ENCODE assay signal across 8 cellular contexts in the genomic region with DNA sequence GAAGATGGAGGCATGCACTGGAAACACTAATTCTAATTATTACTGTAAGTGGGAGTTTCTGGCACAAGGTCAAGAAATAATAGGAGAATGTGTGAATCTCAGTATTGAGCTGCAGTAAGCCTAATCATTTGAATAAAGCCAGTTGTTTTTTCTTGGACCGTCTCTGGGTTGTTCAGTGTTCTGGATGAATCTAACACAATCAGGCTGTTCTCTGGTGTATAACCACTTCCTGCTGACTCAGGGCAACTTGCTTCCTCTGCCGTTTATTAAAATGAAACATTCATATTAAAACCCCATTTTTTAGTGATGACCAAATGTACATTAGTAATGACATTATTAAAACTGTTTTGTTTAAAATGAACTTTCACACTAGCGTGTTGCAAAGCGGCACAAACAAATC.
DNase-seq lines count a peak whose midpoint lies in the region; ATAC-seq and TF ChIP-seq lines count a peak whose summit lies in the region.

No MANE protein-coding gene starts in this region.

- intact Hi-C loops in activated naive CD4-positive, alpha-beta T cell treated with anti-CD3 and anti-CD28 coated beads for 36 hours (cut with micrococcal nuclease), result no loop called here
- intact Hi-C loops in natural killer cell (cut with micrococcal nuclease), result no loop called here

- CTCF ChIA-PET in activated naive CD4-positive, alpha-beta T cell treated with anti-CD3 and anti-CD28 coated beads, Interleukin-2, amount 10 ng/mL, durations not matched to agents 7 days and 5 days (lab: Charles Lee), result no interaction called here
- CTCF ChIA-PET in activated naive CD4-positive, alpha-beta T cell treated with anti-CD3 and anti-CD28 coated beads for 36 hours (lab: Charles Lee), result no interaction called here

- H3K9me3 Mint-ChIP-seq in activated naive CD4-positive, alpha-beta T cell treated with anti-CD3 and anti-CD28 coated beads, Interleukin-2, amount 10 ng/mL, durations not matched to agents 7 days and 5 days, result no peaks in the 10 kb centered on the region
- no peaks in the 10 kb centered on the region for H3K9me3 Mint-ChIP-seq in activated naive CD4-positive, alpha-beta T cell treated with anti-CD3 and anti-CD28 coated beads for 36 hours
- peaks cover 0 to 2% of the 10 kb centered on the region in 2 donors for H3K9me3 Mint-ChIP-seq in natural killer cell

- H3K4me3 Mint-ChIP-seq in activated naive CD4-positive, alpha-beta T cell treated with anti-CD3 and anti-CD28 coated beads, Interleukin-2, amount 10 ng/mL, durations not matched to agents 7 days and 5 days, result no peak overlapping the region
- no peak overlapping the region for H3K4me3 Mint-ChIP-seq in activated naive CD4-positive, alpha-beta T cell treated with anti-CD3 and anti-CD28 coated beads for 36 hours
- peak overlapping the region; percentile 86 for H3K4me3 Mint-ChIP-seq in natural killer cell

- no peaks in the 10 kb centered on the region for H3K36me3 Mint-ChIP-seq in activated naive CD4-positive, alpha-beta T cell treated with anti-CD3 and anti-CD28 coated beads, Interleukin-2, amount 10 ng/mL, durations not matched to agents 7 days and 5 days
- H3K36me3 Mint-ChIP-seq in activated naive CD4-positive, alpha-beta T cell treated with anti-CD3 and anti-CD28 coated beads for 36 hours (ENCODE audit: low read depth), result no peaks in the 10 kb centered on the region
- peaks cover 6% of the 10 kb centered on the region for H3K36me3 Mint-ChIP-seq in natural killer cell

- peak overlapping the region; percentile 61 for H3K27ac Mint-ChIP-seq in activated naive CD4-positive, alpha-beta T cell treated with anti-CD3 and anti-CD28 coated beads, Interleukin-2, amount 10 ng/mL, durations not matched to agents 7 days and 5 days
- H3K27ac Mint-ChIP-seq in activated naive CD4-positive, alpha-beta T cell treated with anti-CD3 and anti-CD28 coated beads for 36 hours, result no peak overlapping the region
- H3K27ac Mint-ChIP-seq in natural killer cell, result peak overlapping the region; percentile 91 to 92

- peak; percentile 21 for DNase-seq in activated naive CD4-positive, alpha-beta T cell treated with anti-CD3 and anti-CD28 coated beads, Interleukin-2, amount 10 ng/mL, durations not matched to agents 7 days and 5 days
- no peak for DNase-seq in activated naive CD4-positive, alpha-beta T cell treated with anti-CD3 and anti-CD28 coated beads for 36 hours
- DNase-seq in astrocyte of the cerebellum (ENCODE audit: low read depth), result peak; percentile 80
- DNase-seq in natural killer cell, result no peak
- DNase-seq in NCI-H187 (lab: John Stamatoyannopoulos, UW), result no peak
- DNase-seq in NCI-H748 treated with DMSO at 0.1 percent for 48 hours (lab: John Stamatoyannopoulos, UW), result no peak

- no peak overlapping the region for H3K4me3 ChIP-seq in astrocyte of the cerebellum (ENCODE audit: low read depth, low read length)

- in situ Hi-C loops in astrocyte of the cerebellum (cut with HindIII; ENCODE audit: low sequenced_read_pairs), result no loop called here

- ATAC-seq in HG03565 (IDR thresholded peaks at IDR 0.05; ENCODE audit: unreplicated experiment) (peak; percentile 52), natural killer cell (peak; percentile 84 to 97 (median 93)), GM21447 (IDR thresholded peaks at IDR 0.05; ENCODE audit: unreplicated experiment) (no peak)

- TF ChIP-seq CTCF in astrocyte of the cerebellum (IDR thresholded peaks at IDR 0.05; ENCODE audit: low read depth, low read length, missing control alignments) (no peak), natural killer cell (IDR thresholded peaks at IDR 0.05) (no peak)

- peaks cover 12% of the 10 kb centered on the region for H3K4me1 Mint-ChIP-seq in activated naive CD4-positive, alpha-beta T cell treated with anti-CD3 and anti-CD28 coated beads, Interleukin-2, amount 10 ng/mL, durations not matched to agents 7 days and 5 days
- peaks cover 6% of the 10 kb centered on the region for H3K4me1 Mint-ChIP-seq in activated naive CD4-positive, alpha-beta T cell treated with anti-CD3 and anti-CD28 coated beads for 36 hours (ENCODE audit: low read depth)
- peaks cover 34% of the 10 kb centered on the region in 2 donors for H3K4me1 Mint-ChIP-seq in natural killer cell

- H3K27me3 Mint-ChIP-seq in activated naive CD4-positive, alpha-beta T cell treated with anti-CD3 and anti-CD28 coated beads, Interleukin-2, amount 10 ng/mL, durations not matched to agents 7 days and 5 days, result peaks cover 4% of the 10 kb centered on the region
- no peaks in the 10 kb centered on the region for H3K27me3 Mint-ChIP-seq in activated naive CD4-positive, alpha-beta T cell treated with anti-CD3 and anti-CD28 coated beads for 36 hours (ENCODE audit: low read depth)
- no peaks in the 10 kb centered on the region for H3K27me3 Mint-ChIP-seq in natural killer cell (ENCODE audit: low read depth in 2 of 2)

Comparison
In these comparisons a context has a peak if more than half of its experiments do, and no peak if none do; other contexts are left out.
1. DNase-seq: peak in activated naive CD4-positive, alpha-beta T cell treated with anti-CD3 and anti-CD28 coated beads, Interleukin-2, amount 10 ng/mL, durations not matched to agents 7 days and 5 days (single experiment) and astrocyte of the cerebellum (single experiment); none in activated naive CD4-positive, alpha-beta T cell treated with anti-CD3 and anti-CD28 coated beads for 36 hours (single experiment), natural killer cell (single experiment), NCI-H187 (0 of 2) and NCI-H748 treated with DMSO at 0.1 percent for 48 hours (single experiment).